2 cellular contexts compared by ENCODE assay signal in the genomic region with DNA sequence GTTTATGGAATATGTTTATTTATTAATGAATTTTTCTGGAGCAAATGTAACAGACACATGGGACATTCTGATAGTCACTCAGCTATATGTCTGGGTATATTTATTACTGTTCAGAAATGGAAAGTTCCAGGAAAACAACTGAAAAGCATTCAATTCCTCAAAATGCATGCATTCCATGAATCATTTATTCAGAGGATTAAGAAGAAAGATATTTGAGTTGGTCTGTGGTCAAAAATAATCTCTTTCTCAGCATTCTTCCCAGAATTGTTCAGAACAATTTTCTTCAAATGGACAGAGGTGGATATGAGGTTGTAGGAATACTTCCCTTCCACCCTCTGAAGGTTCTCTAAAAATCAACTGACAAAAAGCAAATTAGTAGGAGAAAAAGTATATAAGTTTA.
TF ChIP-seq lines count a peak whose summit lies in the region.

No MANE protein-coding gene starts in this region.

TF ChIP-seq in SK-N-SH, 30 proteins besides CTCF, POLR2A, EP300 and RAD21:
- no peak for TF ChIP-seq RXRA (IDR thresholded peaks at IDR 0.05; ENCODE audit: borderline replicate concordance, low read depth)
- TF ChIP-seq, protein P1, sequence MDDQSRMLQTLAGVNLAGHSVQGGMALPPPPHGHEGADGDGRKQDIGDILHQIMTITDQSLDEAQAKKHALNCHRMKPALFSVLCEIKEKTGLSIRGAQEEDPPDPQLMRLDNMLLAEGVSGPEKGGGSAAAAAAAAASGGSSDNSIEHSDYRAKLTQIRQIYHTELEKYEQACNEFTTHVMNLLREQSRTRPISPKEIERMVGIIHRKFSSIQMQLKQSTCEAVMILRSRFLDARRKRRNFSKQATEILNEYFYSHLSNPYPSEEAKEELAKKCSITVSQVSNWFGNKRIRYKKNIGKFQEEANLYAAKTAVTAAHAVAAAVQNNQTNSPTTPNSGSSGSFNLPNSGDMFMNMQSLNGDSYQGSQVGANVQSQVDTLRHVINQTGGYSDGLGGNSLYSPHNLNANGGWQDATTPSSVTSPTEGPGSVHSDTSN (IDR thresholded peaks at IDR 0.05) = 0 out of 2 replicates have a peak, but pooled peaks have one; percentile 10
- TF ChIP-seq, protein P2, sequence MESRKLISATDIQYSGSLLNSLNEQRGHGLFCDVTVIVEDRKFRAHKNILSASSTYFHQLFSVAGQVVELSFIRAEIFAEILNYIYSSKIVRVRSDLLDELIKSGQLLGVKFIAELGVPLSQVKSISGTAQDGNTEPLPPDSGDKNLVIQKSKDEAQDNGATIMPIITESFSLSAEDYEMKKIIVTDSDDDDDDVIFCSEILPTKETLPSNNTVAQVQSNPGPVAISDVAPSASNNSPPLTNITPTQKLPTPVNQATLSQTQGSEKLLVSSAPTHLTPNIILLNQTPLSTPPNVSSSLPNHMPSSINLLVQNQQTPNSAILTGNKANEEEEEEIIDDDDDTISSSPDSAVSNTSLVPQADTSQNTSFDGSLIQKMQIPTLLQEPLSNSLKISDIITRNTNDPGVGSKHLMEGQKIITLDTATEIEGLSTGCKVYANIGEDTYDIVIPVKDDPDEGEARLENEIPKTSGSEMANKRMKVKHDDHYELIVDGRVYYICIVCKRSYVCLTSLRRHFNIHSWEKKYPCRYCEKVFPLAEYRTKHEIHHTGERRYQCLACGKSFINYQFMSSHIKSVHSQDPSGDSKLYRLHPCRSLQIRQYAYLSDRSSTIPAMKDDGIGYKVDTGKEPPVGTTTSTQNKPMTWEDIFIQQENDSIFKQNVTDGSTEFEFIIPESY (IDR thresholded peaks at IDR 0.05; ENCODE audit: borderline replicate concordance, low read depth) = no peak
- TF ChIP-seq, protein P3, sequence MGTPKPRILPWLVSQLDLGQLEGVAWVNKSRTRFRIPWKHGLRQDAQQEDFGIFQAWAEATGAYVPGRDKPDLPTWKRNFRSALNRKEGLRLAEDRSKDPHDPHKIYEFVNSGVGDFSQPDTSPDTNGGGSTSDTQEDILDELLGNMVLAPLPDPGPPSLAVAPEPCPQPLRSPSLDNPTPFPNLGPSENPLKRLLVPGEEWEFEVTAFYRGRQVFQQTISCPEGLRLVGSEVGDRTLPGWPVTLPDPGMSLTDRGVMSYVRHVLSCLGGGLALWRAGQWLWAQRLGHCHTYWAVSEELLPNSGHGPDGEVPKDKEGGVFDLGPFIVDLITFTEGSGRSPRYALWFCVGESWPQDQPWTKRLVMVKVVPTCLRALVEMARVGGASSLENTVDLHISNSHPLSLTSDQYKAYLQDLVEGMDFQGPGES (IDR thresholded peaks at IDR 0.05; ENCODE audit: low read depth, low read length) = no peak

TF ChIP-seq in SK-N-SH treated with all-trans-retinoic acid at 6 μM for 48 hours, 23 proteins besides CTCF, POLR2A, EP300 and RAD21:
- no peak for TF ChIP-seq ISL1 (CRISPR knock-in tag; IDR thresholded peaks at IDR 0.05)
- TF ChIP-seq ZNF70 (CRISPR knock-in tag; IDR thresholded peaks at IDR 0.05) = no peak
- TF ChIP-seq CSDC2 (CRISPR knock-in tag; IDR thresholded peaks at IDR 0.05) = no peak
- TF ChIP-seq TOX (CRISPR knock-in tag; IDR thresholded peaks at IDR 0.05; ENCODE audit: borderline replicate concordance) = no peak
- no peak for TF ChIP-seq TCF4 (CRISPR knock-in tag; IDR thresholded peaks at IDR 0.05; ENCODE audit: borderline replicate concordance)
- no peak for TF ChIP-seq ZFP30 (CRISPR knock-in tag; IDR thresholded peaks at IDR 0.05)
- TF ChIP-seq, protein P4, sequence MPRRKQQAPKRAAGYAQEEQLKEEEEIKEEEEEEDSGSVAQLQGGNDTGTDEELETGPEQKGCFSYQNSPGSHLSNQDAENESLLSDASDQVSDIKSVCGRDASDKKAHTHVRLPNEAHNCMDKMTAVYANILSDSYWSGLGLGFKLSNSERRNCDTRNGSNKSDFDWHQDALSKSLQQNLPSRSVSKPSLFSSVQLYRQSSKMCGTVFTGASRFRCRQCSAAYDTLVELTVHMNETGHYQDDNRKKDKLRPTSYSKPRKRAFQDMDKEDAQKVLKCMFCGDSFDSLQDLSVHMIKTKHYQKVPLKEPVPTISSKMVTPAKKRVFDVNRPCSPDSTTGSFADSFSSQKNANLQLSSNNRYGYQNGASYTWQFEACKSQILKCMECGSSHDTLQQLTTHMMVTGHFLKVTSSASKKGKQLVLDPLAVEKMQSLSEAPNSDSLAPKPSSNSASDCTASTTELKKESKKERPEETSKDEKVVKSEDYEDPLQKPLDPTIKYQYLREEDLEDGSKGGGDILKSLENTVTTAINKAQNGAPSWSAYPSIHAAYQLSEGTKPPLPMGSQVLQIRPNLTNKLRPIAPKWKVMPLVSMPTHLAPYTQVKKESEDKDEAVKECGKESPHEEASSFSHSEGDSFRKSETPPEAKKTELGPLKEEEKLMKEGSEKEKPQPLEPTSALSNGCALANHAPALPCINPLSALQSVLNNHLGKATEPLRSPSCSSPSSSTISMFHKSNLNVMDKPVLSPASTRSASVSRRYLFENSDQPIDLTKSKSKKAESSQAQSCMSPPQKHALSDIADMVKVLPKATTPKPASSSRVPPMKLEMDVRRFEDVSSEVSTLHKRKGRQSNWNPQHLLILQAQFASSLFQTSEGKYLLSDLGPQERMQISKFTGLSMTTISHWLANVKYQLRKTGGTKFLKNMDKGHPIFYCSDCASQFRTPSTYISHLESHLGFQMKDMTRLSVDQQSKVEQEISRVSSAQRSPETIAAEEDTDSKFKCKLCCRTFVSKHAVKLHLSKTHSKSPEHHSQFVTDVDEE (CRISPR knock-in tag; IDR thresholded peaks at IDR 0.05) = no peak
- no peak for TF ChIP-seq GLIS3 (CRISPR knock-in tag; IDR thresholded peaks at IDR 0.05)
- no peak for TF ChIP-seq ZNF565 (CRISPR knock-in tag; conservative IDR thresholded peaks at IDR 0.05; ENCODE audit: low read depth)
- TF ChIP-seq, protein P5, sequence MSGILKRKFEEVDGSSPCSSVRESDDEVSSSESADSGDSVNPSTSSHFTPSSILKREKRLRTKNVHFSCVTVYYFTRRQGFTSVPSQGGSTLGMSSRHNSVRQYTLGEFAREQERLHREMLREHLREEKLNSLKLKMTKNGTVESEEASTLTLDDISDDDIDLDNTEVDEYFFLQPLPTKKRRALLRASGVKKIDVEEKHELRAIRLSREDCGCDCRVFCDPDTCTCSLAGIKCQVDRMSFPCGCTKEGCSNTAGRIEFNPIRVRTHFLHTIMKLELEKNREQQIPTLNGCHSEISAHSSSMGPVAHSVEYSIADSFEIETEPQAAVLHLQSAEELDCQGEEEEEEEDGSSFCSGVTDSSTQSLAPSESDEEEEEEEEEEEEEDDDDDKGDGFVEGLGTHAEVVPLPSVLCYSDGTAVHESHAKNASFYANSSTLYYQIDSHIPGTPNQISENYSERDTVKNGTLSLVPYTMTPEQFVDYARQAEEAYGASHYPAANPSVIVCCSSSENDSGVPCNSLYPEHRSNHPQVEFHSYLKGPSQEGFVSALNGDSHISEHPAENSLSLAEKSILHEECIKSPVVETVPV (CRISPR knock-in tag; IDR thresholded peaks at IDR 0.05) = no peak
- TF ChIP-seq, protein P6, sequence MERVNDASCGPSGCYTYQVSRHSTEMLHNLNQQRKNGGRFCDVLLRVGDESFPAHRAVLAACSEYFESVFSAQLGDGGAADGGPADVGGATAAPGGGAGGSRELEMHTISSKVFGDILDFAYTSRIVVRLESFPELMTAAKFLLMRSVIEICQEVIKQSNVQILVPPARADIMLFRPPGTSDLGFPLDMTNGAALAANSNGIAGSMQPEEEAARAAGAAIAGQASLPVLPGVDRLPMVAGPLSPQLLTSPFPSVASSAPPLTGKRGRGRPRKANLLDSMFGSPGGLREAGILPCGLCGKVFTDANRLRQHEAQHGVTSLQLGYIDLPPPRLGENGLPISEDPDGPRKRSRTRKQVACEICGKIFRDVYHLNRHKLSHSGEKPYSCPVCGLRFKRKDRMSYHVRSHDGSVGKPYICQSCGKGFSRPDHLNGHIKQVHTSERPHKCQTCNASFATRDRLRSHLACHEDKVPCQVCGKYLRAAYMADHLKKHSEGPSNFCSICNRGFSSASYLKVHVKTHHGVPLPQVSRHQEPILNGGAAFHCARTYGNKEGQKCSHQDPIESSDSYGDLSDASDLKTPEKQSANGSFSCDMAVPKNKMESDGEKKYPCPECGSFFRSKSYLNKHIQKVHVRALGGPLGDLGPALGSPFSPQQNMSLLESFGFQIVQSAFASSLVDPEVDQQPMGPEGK (CRISPR knock-in tag; IDR thresholded peaks at IDR 0.05; ENCODE audit: borderline replicate concordance) = no peak
- no peak for TF ChIP-seq ZC3H10 (CRISPR knock-in tag; IDR thresholded peaks at IDR 0.05)
- TF ChIP-seq, protein P7, sequence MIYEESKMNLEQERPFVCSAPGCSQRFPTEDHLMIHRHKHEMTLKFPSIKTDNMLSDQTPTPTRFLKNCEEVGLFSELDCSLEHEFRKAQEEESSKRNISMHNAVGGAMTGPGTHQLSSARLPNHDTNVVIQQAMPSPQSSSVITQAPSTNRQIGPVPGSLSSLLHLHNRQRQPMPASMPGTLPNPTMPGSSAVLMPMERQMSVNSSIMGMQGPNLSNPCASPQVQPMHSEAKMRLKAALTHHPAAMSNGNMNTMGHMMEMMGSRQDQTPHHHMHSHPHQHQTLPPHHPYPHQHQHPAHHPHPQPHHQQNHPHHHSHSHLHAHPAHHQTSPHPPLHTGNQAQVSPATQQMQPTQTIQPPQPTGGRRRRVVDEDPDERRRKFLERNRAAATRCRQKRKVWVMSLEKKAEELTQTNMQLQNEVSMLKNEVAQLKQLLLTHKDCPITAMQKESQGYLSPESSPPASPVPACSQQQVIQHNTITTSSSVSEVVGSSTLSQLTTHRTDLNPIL (CRISPR knock-in tag; IDR thresholded peaks at IDR 0.05; ENCODE audit: low read depth) = no peak
- no peak for TF ChIP-seq RARB (CRISPR knock-in tag; IDR thresholded peaks at IDR 0.05)
- no peak for TF ChIP-seq OSR1 (CRISPR knock-in tag; IDR thresholded peaks at IDR 0.05)
- no peak for TF ChIP-seq PPARA (CRISPR knock-in tag; IDR thresholded peaks at IDR 0.05; ENCODE audit: borderline replicate concordance)
- TF ChIP-seq SNAI2 (CRISPR knock-in tag; IDR thresholded peaks at IDR 0.05) = no peak
- TF ChIP-seq, protein P8, sequence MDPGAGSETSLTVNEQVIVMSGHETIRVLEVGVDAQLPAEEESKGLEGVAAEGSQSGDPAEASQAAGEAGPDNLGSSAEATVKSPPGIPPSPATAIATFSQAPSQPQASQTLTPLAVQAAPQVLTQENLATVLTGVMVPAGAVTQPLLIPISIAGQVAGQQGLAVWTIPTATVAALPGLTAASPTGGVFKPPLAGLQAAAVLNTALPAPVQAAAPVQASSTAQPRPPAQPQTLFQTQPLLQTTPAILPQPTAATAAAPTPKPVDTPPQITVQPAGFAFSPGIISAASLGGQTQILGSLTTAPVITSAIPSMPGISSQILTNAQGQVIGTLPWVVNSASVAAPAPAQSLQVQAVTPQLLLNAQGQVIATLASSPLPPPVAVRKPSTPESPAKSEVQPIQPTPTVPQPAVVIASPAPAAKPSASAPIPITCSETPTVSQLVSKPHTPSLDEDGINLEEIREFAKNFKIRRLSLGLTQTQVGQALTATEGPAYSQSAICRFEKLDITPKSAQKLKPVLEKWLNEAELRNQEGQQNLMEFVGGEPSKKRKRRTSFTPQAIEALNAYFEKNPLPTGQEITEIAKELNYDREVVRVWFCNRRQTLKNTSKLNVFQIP (CRISPR knock-in tag; IDR thresholded peaks at IDR 0.05; ENCODE audit: borderline replicate concordance, low read depth) = no peak
- no peak for TF ChIP-seq ARNTL (CRISPR knock-in tag; IDR thresholded peaks at IDR 0.05; ENCODE audit: borderline replicate concordance, low read depth)
